In the genomic region with DNA sequence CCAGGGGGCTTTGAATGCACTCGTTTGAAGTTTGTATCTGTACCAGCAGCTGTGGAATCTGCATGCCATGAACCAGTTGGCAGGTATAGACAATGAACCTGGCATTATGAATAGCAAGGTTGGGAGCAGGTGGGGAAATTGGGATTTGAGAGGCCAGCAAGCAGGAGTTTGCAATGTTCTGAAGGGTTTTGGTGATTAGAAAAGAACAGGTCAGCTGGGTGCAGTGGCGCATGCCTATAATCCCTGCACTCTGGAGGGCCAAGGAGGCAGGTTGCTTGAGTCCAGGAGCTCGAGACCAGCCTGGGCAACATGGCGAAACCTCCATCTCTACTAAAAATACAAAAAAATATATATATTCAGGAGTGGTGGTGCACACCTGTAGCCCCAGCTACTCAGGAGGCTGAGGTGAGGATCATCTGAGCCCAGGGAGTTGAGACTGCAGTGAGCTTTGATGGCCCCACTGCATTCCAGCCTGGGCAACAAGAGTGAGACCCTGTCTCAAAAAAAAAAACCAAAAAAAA, we compare ENCODE assay signal across 9 cellular contexts.
DNase-seq lines count a peak whose midpoint lies in the region; ATAC-seq and TF ChIP-seq lines count a peak whose summit lies in the region.
"Had no signal": no experiment of that assay in that cellular context is flagged by ENCODE, and none has a peak within 500 bp of the region (broad histone marks: within the 10 kb centered on the region; RNA-seq: fewer than 3 reads in every experiment).

No MANE protein-coding gene starts in this region.

- no peaks in the 10 kb centered on the region for H3F3A ChIP-seq in PC-3 (ENCODE audit: low read length, unreplicated experiment)

- no peak for ATAC-seq in PC-3
- no peak for ATAC-seq in GM19351 (IDR thresholded peaks at IDR 0.05; ENCODE audit: unreplicated experiment)

- H4K20me1 ChIP-seq in BLaER1 = peaks cover 38% of the 10 kb centered on the region
- no peaks in the 10 kb centered on the region for H4K20me1 ChIP-seq in PC-3 (ENCODE audit: low read length)

- CTCF ChIA-PET in PC-3 (lab: Charles Lee) (no interaction called here), GM10248 (lab: Yijun Ruan, JAX) (interaction anchor here (1.3 to 14.1 kb wide), 4 partner anchors 10 to 64 kb away, joined by 3 to 304 read pairs (median 66); partner anchors contain the start of gene TSC22D3)

- POLR2A ChIA-PET in PC-3 (lab: Charles Lee; ENCODE audit: unreplicated experiment) (interaction anchor here (0.6 kb wide), 1 partner anchor 36 kb away, joined by 7 read pairs; no protein-coding TSS in a partner anchor), GM10248 (lab: Yijun Ruan, JAX) (interaction anchor here (0.6 to 2.7 kb wide), 6 partner anchors 10 to 83 kb away, joined by 3 to 34 read pairs (median 5); partner anchors contain the start of gene PRPS1)

- peak overlapping the region; percentile 33 for H3K4me2 ChIP-seq in BLaER1
- H3K4me2 ChIP-seq in PC-3 (ENCODE audit: low read length) = peak overlapping the region; percentile 70

- DNase-seq in PC-3 (no peak), coronary artery (ENCODE audit: low spot score) (peak; percentile 80), nephron progenitor cell (no peak), GM10248 (ENCODE audit: extremely low spot score) (no peak), ACHN (no peak), DMS79 (lab: John Stamatoyannopoulos, UW) (no peak)
- DNase-seq: DMS79 treated with DMSO at 0.1 percent for 48 hours had no signal

- peaks cover 85% of the 10 kb centered on the region for H3K27me3 ChIP-seq in BLaER1
- H3K27me3 ChIP-seq in PC-3 (ENCODE audit: low read length) = no peaks in the 10 kb centered on the region

- no TSS peak for BruUV-seq in PC-3 (replicated peaks; lab: Mats Ljungman, UMichigan)

- H3K79me2 ChIP-seq in PC-3 (ENCODE audit: low read length) = no peaks in the 10 kb centered on the region

- peaks cover 7% of the 10 kb centered on the region for H3K27me3 Mint-ChIP-seq in nephron progenitor cell (ENCODE audit: low read depth, poor library complexity)

- peaks cover 23% of the 10 kb centered on the region for H3K36me3 Mint-ChIP-seq in nephron progenitor cell (ENCODE audit: low read depth)

- intact Hi-C loops in PC-3 (cut with micrococcal nuclease) = loop anchor here (1.0 kb wide), 1 partner anchor 34 kb away; no protein-coding TSS in a partner anchor

- peaks cover 48% of the 10 kb centered on the region for H3K9me3 Mint-ChIP-seq in nephron progenitor cell

- no peaks in the 10 kb centered on the region for H3K9me2 ChIP-seq in PC-3 (replicated peaks; ENCODE audit: low read length)

- peaks cover 42% of the 10 kb centered on the region for H3K4me1 Mint-ChIP-seq in nephron progenitor cell

- H3K9ac ChIP-seq in BLaER1 (no peak overlapping the region), PC-3 (ENCODE audit: low read length) (peak overlapping the region; percentile 45; the same call in 1 of the 2 replicates)

- H3K4me3 ChIP-seq in BLaER1 = no peak overlapping the region
- no peak overlapping the region for H3K4me3 ChIP-seq in PC-3 (ENCODE audit: low read length)
- H3K4me3 ChIP-seq in coronary artery = peak overlapping the region; percentile 47

- H3K36me3 ChIP-seq in BLaER1 (peaks cover 9% of the 10 kb centered on the region; the same call in 1 of the 2 replicates), PC-3 (ENCODE audit: low read depth, low read length) (no peaks in the 10 kb centered on the region)

- H3K4me3 Mint-ChIP-seq in nephron progenitor cell = no peak overlapping the region

- peak overlapping the region; percentile 99 for H3K27ac Mint-ChIP-seq in nephron progenitor cell

- no peaks in the 10 kb centered on the region for H3K9me3 ChIP-seq in BLaER1
- H3K9me3 ChIP-seq in PC-3 (ENCODE audit: low read length) = no peaks in the 10 kb centered on the region

- H2AFZ ChIP-seq in PC-3 (ENCODE audit: low read length) = no peak overlapping the region

- in situ Hi-C loops in ACHN (cut with HindIII; ENCODE audit: low pct_ligation_motif_present, low pct_unique_long_range_greater_than_20kb, low sequenced_read_pairs) = no loop called here

- H3K27ac ChIP-seq in BLaER1 = no peak overlapping the region
- peak overlapping the region; percentile 84 for H3K27ac ChIP-seq in PC-3 (ENCODE audit: low read length)
- peak overlapping the region; percentile 94 to 97 for H3K27ac ChIP-seq in coronary artery

- TF ChIP-seq CTCF in PC-3 (conservative IDR thresholded peaks at IDR 0.05; ENCODE audit: low read depth, low read length) (no peak), coronary artery (IDR thresholded peaks at IDR 0.05) (no peak), nephron progenitor cell (IDR thresholded peaks at IDR 0.05) (no peak), GM10248 (IDR thresholded peaks at IDR 0.05; ENCODE audit: control extremely low read depth, extremely low read depth, low read depth, missing control alignments) (no peak)

- H3K4me1 ChIP-seq in BLaER1 = peaks cover 30% of the 10 kb centered on the region
- peaks cover 19% of the 10 kb centered on the region for H3K4me1 ChIP-seq in PC-3 (ENCODE audit: insufficient read depth, low read length)
